ENCODE assay signal across 1 cellular context in the genomic region with DNA sequence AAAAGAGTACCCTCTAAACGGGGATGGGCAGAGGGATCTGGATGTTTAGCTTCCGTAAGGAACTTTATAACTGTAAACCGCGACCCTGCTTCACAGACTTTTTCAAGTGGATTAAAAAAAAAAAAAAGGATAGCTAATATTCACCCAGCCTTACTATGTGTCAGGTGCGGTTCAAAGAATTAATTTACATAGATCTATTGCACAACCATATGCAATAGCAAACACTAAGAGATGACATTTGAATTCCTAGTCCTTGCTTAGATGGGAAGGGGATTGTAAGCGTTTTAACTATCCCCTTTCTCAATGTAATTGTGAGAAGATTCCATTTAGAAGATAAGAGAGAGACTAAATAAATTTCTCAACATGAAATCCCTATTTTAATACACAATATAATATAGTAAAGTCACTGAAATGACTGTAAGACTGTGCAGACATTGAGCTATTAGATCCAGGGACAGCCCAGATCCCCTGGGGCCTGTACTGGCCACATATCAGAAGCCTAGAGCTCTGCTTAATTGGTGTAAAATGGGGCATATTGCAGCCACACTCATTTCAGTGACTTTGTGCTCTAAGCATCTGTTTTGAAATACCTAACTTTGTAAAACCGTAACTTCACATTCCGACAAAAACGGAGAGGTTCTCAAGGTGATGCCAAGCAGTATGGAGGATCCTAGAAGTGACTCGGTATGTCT.
TF ChIP-seq lines count a peak whose summit lies in the region.

No MANE protein-coding gene starts in this region.

TF ChIP-seq in GM12878, 131 proteins besides CTCF, POLR2A, EP300 and RAD21:
- TF ChIP-seq MTA2 (IDR thresholded peaks at IDR 0.05; ENCODE audit: low read depth) (0 out of 2 replicates have a peak, but pooled peaks have one; percentile 15), MEF2B (IDR thresholded peaks at IDR 0.05; ENCODE audit: partially characterized antibody, poor library complexity, severe bottlenecking) (peak; percentile 71), RAD51 (IDR thresholded peaks at IDR 0.05) (no peak)
